Comparison of ENCODE assay signal across 8 cellular contexts in the genomic region with DNA sequence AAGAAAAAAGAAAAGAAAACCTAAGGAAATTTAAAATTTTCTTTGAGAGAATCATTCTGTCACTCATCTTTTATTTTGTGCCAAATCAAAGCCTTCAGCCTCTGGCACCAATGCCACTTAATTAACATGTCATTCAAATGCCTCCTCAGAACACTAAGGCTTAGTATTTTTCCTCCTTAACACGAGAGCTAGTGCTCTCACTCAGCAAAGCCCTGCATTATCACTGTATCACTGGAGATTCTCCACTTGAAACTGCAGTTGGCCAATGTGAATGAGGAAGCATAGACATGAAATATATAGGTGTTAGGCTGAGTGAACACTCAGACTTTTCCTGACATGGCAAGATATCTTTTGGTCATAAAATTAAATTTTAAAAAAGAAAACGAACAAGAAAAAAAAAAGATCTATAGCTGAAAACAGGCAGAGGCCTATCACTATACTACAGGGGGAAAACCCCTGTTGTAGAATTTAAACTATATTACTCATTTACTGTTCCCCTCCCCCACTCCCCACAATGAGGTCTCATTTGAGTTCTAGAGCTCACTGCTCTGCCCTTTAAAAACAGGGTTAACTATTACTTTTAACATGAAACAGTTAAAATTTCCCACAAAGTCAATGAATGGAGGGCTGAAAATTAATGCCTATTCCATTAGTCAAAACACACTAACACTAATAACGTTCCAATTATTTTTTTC. TPM values are rescaled to one million over a fixed set of nuclear protein-coding genes. Genes with fewer than 3 reads are reported as not detected.
DNase-seq lines count a peak whose midpoint lies in the region; ATAC-seq and TF ChIP-seq lines count a peak whose summit lies in the region.

No MANE protein-coding gene starts in this region.

- H3K9me3 Mint-ChIP-seq in CD8-positive, alpha-beta T cell: no peaks in the 10 kb centered on the region
- no peaks in the 10 kb centered on the region for H3K9me3 Mint-ChIP-seq in glutamatergic neuron (ENCODE audit: unreplicated experiment)

- H3K36me3 ChIP-seq in OCI-LY3 (replicated peaks; ENCODE audit: low read depth, low read length): peaks cover 27% of the 10 kb centered on the region
- peaks cover 13% of the 10 kb centered on the region for H3K36me3 ChIP-seq in CD8-positive, alpha-beta T cell (ENCODE audit: insufficient read depth, low read length)

- intact Hi-C loops in CD8-positive, alpha-beta T cell (cut with DNase I, micrococcal nuclease): loop anchor here in 1 of 2 experiments (10.0 kb wide), 1 partner anchor 1851 kb away; a partner anchor contains a TSS

- H3K27ac ChIP-seq in OCI-LY3 (ENCODE audit: low read length): peak overlapping the region; percentile 74
- H3K27ac ChIP-seq in CD8-positive, alpha-beta T cell (ENCODE audit: low read depth, low read length): no peak overlapping the region

- CTCF ChIA-PET in CD8-positive, alpha-beta T cell (lab: Charles Lee): no interaction called here

- H3K79me2 ChIP-seq in OCI-LY3 (ENCODE audit: low read length): peaks cover 70% of the 10 kb centered on the region

- H3K27me3 ChIP-seq in OCI-LY3 (ENCODE audit: low read depth, low read length): no peaks in the 10 kb centered on the region
- H3K27me3 ChIP-seq in CD8-positive, alpha-beta T cell (ENCODE audit: insufficient read depth, low read length): no peaks in the 10 kb centered on the region

- peaks cover 53% of the 10 kb centered on the region for H3K4me1 ChIP-seq in OCI-LY3 (ENCODE audit: low read length)
- H3K4me1 ChIP-seq in CD8-positive, alpha-beta T cell (ENCODE audit: insufficient read depth, low read length): peaks cover 12% of the 10 kb centered on the region

- peak overlapping the region; percentile 63 for H3K4me3 ChIP-seq in OCI-LY3 (ENCODE audit: low read length)
- no peak overlapping the region for H3K4me3 ChIP-seq in CD8-positive, alpha-beta T cell (ENCODE audit: low read depth, low read length)

- H3K36me3 Mint-ChIP-seq in CD8-positive, alpha-beta T cell: peaks cover 34% of the 10 kb centered on the region
- peaks cover 3% of the 10 kb centered on the region for H3K36me3 Mint-ChIP-seq in glutamatergic neuron (ENCODE audit: unreplicated experiment)

- H3K9me3 ChIP-seq in OCI-LY3 (ENCODE audit: insufficient read depth, low read length): no peaks in the 10 kb centered on the region
- no peaks in the 10 kb centered on the region for H3K9me3 ChIP-seq in CD8-positive, alpha-beta T cell (ENCODE audit: low read length)

- H3K9ac ChIP-seq in OCI-LY3 (ENCODE audit: low read length): peak overlapping the region; percentile 41

- H3K27me3 Mint-ChIP-seq in CD8-positive, alpha-beta T cell (ENCODE audit: low read depth): no peaks in the 10 kb centered on the region
- no peaks in the 10 kb centered on the region for H3K27me3 Mint-ChIP-seq in glutamatergic neuron (ENCODE audit: unreplicated experiment)

- no peak overlapping the region for H3K27ac Mint-ChIP-seq in CD8-positive, alpha-beta T cell
- H3K27ac Mint-ChIP-seq in glutamatergic neuron (ENCODE audit: unreplicated experiment): no peak overlapping the region

- peaks cover 37% of the 10 kb centered on the region for H3K4me1 Mint-ChIP-seq in CD8-positive, alpha-beta T cell (ENCODE audit: low read depth)
- peaks cover 12% of the 10 kb centered on the region for H3K4me1 Mint-ChIP-seq in glutamatergic neuron (ENCODE audit: low read depth, unreplicated experiment)

- peaks cover 21% of the 10 kb centered on the region for H4K20me1 ChIP-seq in OCI-LY3 (ENCODE audit: insufficient read depth, low read length)

- H2AFZ ChIP-seq in OCI-LY3 (ENCODE audit: low read depth, low read length): no peak overlapping the region

- H3K4me2 ChIP-seq in OCI-LY3 (ENCODE audit: low read length): peak overlapping the region; percentile 85

- TF ChIP-seq CTCF in OCI-LY3 (IDR thresholded peaks at IDR 0.05; ENCODE audit: low read depth, low read length) (no peak), glutamatergic neuron (IDR thresholded peaks at IDR 0.05; ENCODE audit: partially characterized antibody, unreplicated experiment) (no peak)
- no peak for TF ChIP-seq CTCF in CD8-positive, alpha-beta T cell (IDR thresholded peaks at IDR 0.05)

- DNase-seq in NCI-H524 (lab: John Stamatoyannopoulos, UW) (peak; percentile 29 to 49), NCI-H524 treated with DMSO at 0.1 percent for 48 hours (lab: John Stamatoyannopoulos, UW) (no peak), T1000 (lab: John Stamatoyannopoulos, UW) (no peak), glutamatergic neuron (no peak)
- peak; percentile 10 to 27 (median 16) for DNase-seq in stimulated activated CD4-positive, alpha-beta T cell treated with anti-CD3 and anti-CD28 coated beads, TNF-alpha, amount 100 ng/mL, for 24 hours (ENCODE audit: low read depth in 3 of 3)
- no peak for DNase-seq in CD8-positive, alpha-beta T cell

- H3K4me3 Mint-ChIP-seq in CD8-positive, alpha-beta T cell: no peak overlapping the region
- H3K4me3 Mint-ChIP-seq in glutamatergic neuron (ENCODE audit: unreplicated experiment): no peak overlapping the region

- ATAC-seq in HG02852 (IDR thresholded peaks at IDR 0.05; ENCODE audit: unreplicated experiment): peak; percentile 64
- no peak for ATAC-seq in CD8-positive, alpha-beta T cell

- POLR2A ChIA-PET in CD8-positive, alpha-beta T cell (lab: Charles Lee): no interaction called here

RNA-seq across cellular contexts. Expression of a gene that starts 5.1 kb away (rescaled TPM):
- 10 to 100 TPM; 57.4 to 58.1 TPM for total RNA-seq in CD8-positive, alpha-beta T cell
- total RNA-seq in glutamatergic neuron (ENCODE audit: unreplicated experiment): 26.7 TPM

Comparison
In these comparisons a context has a peak if more than half of its experiments do, and no peak if none do; other contexts are left out.
1. DNase-seq: peak in NCI-H524 (2 of 2) and stimulated activated CD4-positive, alpha-beta T cell treated with anti-CD3 and anti-CD28 coated beads, TNF-alpha, amount 100 ng/mL, for 24 hours (3 of 3); none in NCI-H524 treated with DMSO at 0.1 percent for 48 hours (single experiment), CD8-positive, alpha-beta T cell (0 of 7), T1000 (single experiment) and glutamatergic neuron (single experiment).